ENCODE assay signal across 2 cellular contexts in the genomic region with DNA sequence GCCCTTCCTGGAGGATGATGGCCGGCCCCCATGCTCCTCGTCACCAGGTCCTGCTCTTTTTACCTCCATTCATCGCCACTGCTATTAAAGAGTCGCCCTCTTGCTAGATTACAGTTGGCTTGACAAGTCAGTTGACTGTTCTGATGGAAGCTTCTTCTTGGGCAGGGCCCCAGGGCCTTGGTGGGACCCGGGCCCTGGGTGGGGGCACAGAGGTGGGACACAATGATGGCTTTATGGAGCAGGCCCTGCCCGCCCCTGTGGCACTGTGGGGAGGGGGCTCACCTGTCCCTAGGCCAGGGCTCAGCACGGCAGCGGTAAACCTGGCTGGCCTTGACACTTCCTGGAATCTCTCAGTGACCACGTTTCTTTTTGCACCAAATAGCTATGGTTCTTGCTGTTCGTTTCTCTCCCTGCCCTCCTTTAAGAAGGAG.
TF ChIP-seq lines count a peak whose summit lies in the region.

No MANE protein-coding gene starts in this region.

TF ChIP-seq in IMR-90, 13 proteins besides CTCF, POLR2A, EP300 and RAD21:
- TF ChIP-seq RFX5 (IDR thresholded peaks at IDR 0.05; ENCODE audit: low read depth, low read length) (no peak), CEBPB (IDR thresholded peaks at IDR 0.05; ENCODE audit: low read depth, low read length) (no peak), NFE2L2 (IDR thresholded peaks at IDR 0.05; ENCODE audit: low read depth, low read length) (no peak), BHLHE40 (IDR thresholded peaks at IDR 0.05; ENCODE audit: low read depth, low read length) (no peak), MAFK (IDR thresholded peaks at IDR 0.05; ENCODE audit: low read depth, low read length) (no peak), MXI1 (IDR thresholded peaks at IDR 0.05; ENCODE audit: borderline replicate concordance, low read depth, low read length) (no peak), FOS (IDR thresholded peaks at IDR 0.05; ENCODE audit: low read depth, low read length) (no peak), CHD1 (IDR thresholded peaks at IDR 0.05; ENCODE audit: low read depth, low read length) (no peak), MAZ (IDR thresholded peaks at IDR 0.05; ENCODE audit: borderline replicate concordance, low read depth, low read length) (no peak), RCOR1 (IDR thresholded peaks at IDR 0.05; ENCODE audit: insufficient replicate concordance, low read length) (no peak), SMC3 (IDR thresholded peaks at IDR 0.05; ENCODE audit: low read depth, low read length) (no peak)
- TF ChIP-seq, protein P1, sequence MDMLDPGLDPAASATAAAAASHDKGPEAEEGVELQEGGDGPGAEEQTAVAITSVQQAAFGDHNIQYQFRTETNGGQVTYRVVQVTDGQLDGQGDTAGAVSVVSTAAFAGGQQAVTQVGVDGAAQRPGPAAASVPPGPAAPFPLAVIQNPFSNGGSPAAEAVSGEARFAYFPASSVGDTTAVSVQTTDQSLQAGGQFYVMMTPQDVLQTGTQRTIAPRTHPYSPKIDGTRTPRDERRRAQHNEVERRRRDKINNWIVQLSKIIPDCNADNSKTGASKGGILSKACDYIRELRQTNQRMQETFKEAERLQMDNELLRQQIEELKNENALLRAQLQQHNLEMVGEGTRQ (IDR thresholded peaks at IDR 0.05; ENCODE audit: low read depth, low read length): no peak
- TF ChIP-seq, protein P2, sequence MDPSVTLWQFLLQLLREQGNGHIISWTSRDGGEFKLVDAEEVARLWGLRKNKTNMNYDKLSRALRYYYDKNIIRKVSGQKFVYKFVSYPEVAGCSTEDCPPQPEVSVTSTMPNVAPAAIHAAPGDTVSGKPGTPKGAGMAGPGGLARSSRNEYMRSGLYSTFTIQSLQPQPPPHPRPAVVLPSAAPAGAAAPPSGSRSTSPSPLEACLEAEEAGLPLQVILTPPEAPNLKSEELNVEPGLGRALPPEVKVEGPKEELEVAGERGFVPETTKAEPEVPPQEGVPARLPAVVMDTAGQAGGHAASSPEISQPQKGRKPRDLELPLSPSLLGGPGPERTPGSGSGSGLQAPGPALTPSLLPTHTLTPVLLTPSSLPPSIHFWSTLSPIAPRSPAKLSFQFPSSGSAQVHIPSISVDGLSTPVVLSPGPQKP (IDR thresholded peaks at IDR 0.05; ENCODE audit: borderline replicate concordance, low read depth, low read length): no peak
TF ChIP-seq in IMR-90: peak in this region for 0.

TF ChIP-seq in SK-N-SH treated with all-trans-retinoic acid at 6 μM for 48 hours, 23 proteins besides CTCF, POLR2A, EP300 and RAD21:
- TF ChIP-seq RARB (CRISPR knock-in tag; IDR thresholded peaks at IDR 0.05) (no peak), ZFP30 (CRISPR knock-in tag; IDR thresholded peaks at IDR 0.05) (no peak), TCF4 (CRISPR knock-in tag; IDR thresholded peaks at IDR 0.05; ENCODE audit: borderline replicate concordance) (no peak), GLIS3 (CRISPR knock-in tag; IDR thresholded peaks at IDR 0.05) (no peak)
- TF ChIP-seq, protein P3, sequence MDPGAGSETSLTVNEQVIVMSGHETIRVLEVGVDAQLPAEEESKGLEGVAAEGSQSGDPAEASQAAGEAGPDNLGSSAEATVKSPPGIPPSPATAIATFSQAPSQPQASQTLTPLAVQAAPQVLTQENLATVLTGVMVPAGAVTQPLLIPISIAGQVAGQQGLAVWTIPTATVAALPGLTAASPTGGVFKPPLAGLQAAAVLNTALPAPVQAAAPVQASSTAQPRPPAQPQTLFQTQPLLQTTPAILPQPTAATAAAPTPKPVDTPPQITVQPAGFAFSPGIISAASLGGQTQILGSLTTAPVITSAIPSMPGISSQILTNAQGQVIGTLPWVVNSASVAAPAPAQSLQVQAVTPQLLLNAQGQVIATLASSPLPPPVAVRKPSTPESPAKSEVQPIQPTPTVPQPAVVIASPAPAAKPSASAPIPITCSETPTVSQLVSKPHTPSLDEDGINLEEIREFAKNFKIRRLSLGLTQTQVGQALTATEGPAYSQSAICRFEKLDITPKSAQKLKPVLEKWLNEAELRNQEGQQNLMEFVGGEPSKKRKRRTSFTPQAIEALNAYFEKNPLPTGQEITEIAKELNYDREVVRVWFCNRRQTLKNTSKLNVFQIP (CRISPR knock-in tag; IDR thresholded peaks at IDR 0.05; ENCODE audit: borderline replicate concordance, low read depth): no peak
TF ChIP-seq in SK-N-SH treated with all-trans-retinoic acid at 6 μM for 48 hours: peak in this region for 0.
